In genomic region chr10:19874190-19874589, GRCh38 we compare ENCODE assay signal across 33 cellular contexts. TPM values are rescaled to one million over a fixed set of nuclear protein-coding genes. Genes with fewer than 3 reads are reported as not detected.
"Had no signal": no experiment of that assay in that cellular context is flagged by ENCODE, and none has a peak within 500 bp of the region (broad histone marks: within the 10 kb centered on the region; RNA-seq: fewer than 3 reads in every experiment).

No MANE protein-coding gene starts in this region.

- H3K4me3 ChIP-seq: ascending aorta had no signal

- H3K9me3 Mint-ChIP-seq: activated naive CD4-positive, alpha-beta T cell treated with anti-CD3 and anti-CD28 coated beads, Interleukin-2, amount 50 U/mL, for 24 hours; activated naive CD8-positive, alpha-beta T cell treated with anti-CD3 and anti-CD28 coated beads, Interleukin-2, amount 10 ng/mL, durations not matched to agents 7 days and 5 days; activated T-cell treated with anti-CD3 and anti-CD28 coated beads, Interleukin-2, amount 50 U/mL, for 24 hours; brain; T-helper 1 cell treated with Interleukin-12 subunit alpha and Interleukin-12 subunit beta and Interleukin-4 antibody, amounts not matched to agents 30 μg/mL and 1 μg/mL, for 36 hours had no signal

- DNase-seq: activated CD4-positive, alpha-beta memory T cell treated with anti-CD3 and anti-CD28 coated beads, Interleukin-2, amount 10 ng/mL, durations not matched to agents 7 days and 5 days; activated CD4-positive, alpha-beta T cell treated with anti-CD3 and anti-CD28 coated beads for 1 hour; activated CD4-positive, alpha-beta T cell treated with anti-CD3 and anti-CD28 coated beads for 36 hours; activated CD4-positive, alpha-beta T cell treated with anti-CD3 and anti-CD28 coated beads for 48 hours; activated CD4-positive, alpha-beta T cell treated with anti-CD3 and anti-CD28 coated beads, Interleukin-2, amount 10 ng/mL, durations not matched to agents 7 days and 5 days; activated CD4-positive, alpha-beta T cell treated with anti-CD3 and anti-CD28 coated beads, Interleukin-2, amount 50 U/mL, for 48 hours; activated CD4-positive, CD25-positive, alpha-beta regulatory T cell; activated CD8-positive, alpha-beta memory T cell treated with anti-CD3 and anti-CD28 coated beads for 24 hours; activated CD8-positive, alpha-beta memory T cell treated with anti-CD3 and anti-CD28 coated beads, Interleukin-2, amount 10 ng/mL, durations not matched to agents 7 days and 5 days; activated CD8-positive, alpha-beta memory T cell treated with anti-CD3 and anti-CD28 coated beads, Interleukin-2, amount 50 U/mL, for 48 hours; activated CD8-positive, alpha-beta T cell treated with anti-CD3 and anti-CD28 coated beads, Interleukin-2, amount 10 ng/mL, durations not matched to agents 7 days and 5 days; activated effector memory CD4-positive, alpha-beta T cell treated with Interleukin-2 at 50 U/mL for 16 hours; activated gamma-delta T cell; activated naive CD4-positive, alpha-beta T cell treated with anti-CD3 and anti-CD28 coated beads, Interleukin-2, amount 10 ng/mL, durations not matched to agents 7 days and 5 days; activated naive CD4-positive, alpha-beta T cell treated with Interleukin-2 at 50 U/mL for 16 hours; activated naive CD8-positive, alpha-beta T cell treated with anti-CD3 and anti-CD28 coated beads, Interleukin-2, amount 10 ng/mL, durations not matched to agents 7 days and 5 days; activated naive CD8-positive, alpha-beta T cell treated with anti-CD3 and anti-CD28 coated beads, Interleukin-2, amount 50 U/mL, for 24 hours; activated T-cell treated with anti-CD3 and anti-CD28 coated beads, Interleukin-2, amount 50 U/mL, for 24 hours; activated T-cell treated with anti-CD3 and anti-CD28 coated beads, Interleukin-2, amount 50 U/mL, for 48 hours; amygdala; anterior cingulate cortex; central memory CD4-positive, alpha-beta T cell; T-helper 1 cell; T-helper 2 cell; T-helper 9 cell had no signal

- H3K36me3 Mint-ChIP-seq: activated CD8-positive, alpha-beta memory T cell treated with anti-CD3 and anti-CD28 coated beads, Interleukin-2, amount 10 ng/mL, durations not matched to agents 7 days and 5 days; activated naive CD4-positive, alpha-beta T cell treated with anti-CD3 and anti-CD28 coated beads, Interleukin-2, amount 10 ng/mL, durations not matched to agents 7 days and 5 days; activated naive CD4-positive, alpha-beta T cell treated with anti-CD3 and anti-CD28 coated beads, Interleukin-2, amount 50 U/mL, for 24 hours; activated naive CD8-positive, alpha-beta T cell; activated naive CD8-positive, alpha-beta T cell treated with anti-CD3 and anti-CD28 coated beads, Interleukin-2, amount 10 ng/mL, durations not matched to agents 7 days and 5 days had no signal

- H3K36me3 ChIP-seq: ascending aorta had no signal

- H3K27ac ChIP-seq: VCaP had no signal

- H3K27me3 ChIP-seq: ascending aorta had no signal

- H3K9me3 ChIP-seq: ascending aorta had no signal

- H3K27me3 Mint-ChIP-seq: activated CD4-positive, alpha-beta memory T cell treated with anti-CD3 and anti-CD28 coated beads, Interleukin-2, amount 10 ng/mL, durations not matched to agents 7 days and 5 days; activated CD4-positive, alpha-beta T cell treated with anti-CD3 and anti-CD28 coated beads for 36 hours; activated CD4-positive, alpha-beta T cell treated with anti-CD3 and anti-CD28 coated beads, Interleukin-2, amount 10 ng/mL, durations not matched to agents 7 days and 5 days; activated CD8-positive, alpha-beta memory T cell treated with anti-CD3 and anti-CD28 coated beads, Interleukin-2, amount 10 ng/mL, durations not matched to agents 7 days and 5 days; activated naive CD4-positive, alpha-beta T cell treated with anti-CD3 and anti-CD28 coated beads, Interleukin-2, amount 10 ng/mL, durations not matched to agents 7 days and 5 days; activated naive CD4-positive, alpha-beta T cell treated with anti-CD3 and anti-CD28 coated beads, Interleukin-2, amount 50 U/mL, for 24 hours; activated naive CD8-positive, alpha-beta T cell; activated naive CD8-positive, alpha-beta T cell treated with anti-CD3 and anti-CD28 coated beads, Interleukin-2, amount 10 ng/mL, durations not matched to agents 7 days and 5 days; activated naive CD8-positive, alpha-beta T cell treated with anti-CD3 and anti-CD28 coated beads, Interleukin-2, amount 50 U/mL, for 24 hours; activated T-cell treated with anti-CD3 and anti-CD28 coated beads, Interleukin-2, amount 50 U/mL, for 24 hours; brain had no signal

- H3K4me1 Mint-ChIP-seq: activated CD4-positive, alpha-beta memory T cell treated with anti-CD3 and anti-CD28 coated beads, Interleukin-2, amount 10 ng/mL, durations not matched to agents 7 days and 5 days; activated CD4-positive, alpha-beta T cell treated with anti-CD3 and anti-CD28 coated beads for 36 hours; activated CD4-positive, alpha-beta T cell treated with anti-CD3 and anti-CD28 coated beads, Interleukin-2, amount 10 ng/mL, durations not matched to agents 7 days and 5 days; activated CD8-positive, alpha-beta memory T cell treated with anti-CD3 and anti-CD28 coated beads, Interleukin-2, amount 10 ng/mL, durations not matched to agents 7 days and 5 days; activated naive CD4-positive, alpha-beta T cell treated with anti-CD3 and anti-CD28 coated beads, Interleukin-2, amount 10 ng/mL, durations not matched to agents 7 days and 5 days; activated naive CD4-positive, alpha-beta T cell treated with anti-CD3 and anti-CD28 coated beads, Interleukin-2, amount 50 U/mL, for 24 hours; activated naive CD8-positive, alpha-beta T cell treated with anti-CD3 and anti-CD28 coated beads, Interleukin-2, amount 10 ng/mL, durations not matched to agents 7 days and 5 days; activated naive CD8-positive, alpha-beta T cell treated with anti-CD3 and anti-CD28 coated beads, Interleukin-2, amount 50 U/mL, for 24 hours had no signal

- H3K27ac Mint-ChIP-seq: activated CD4-positive, alpha-beta memory T cell treated with anti-CD3 and anti-CD28 coated beads, Interleukin-2, amount 10 ng/mL, durations not matched to agents 7 days and 5 days; activated CD4-positive, alpha-beta T cell treated with anti-CD3 and anti-CD28 coated beads for 36 hours; activated CD4-positive, alpha-beta T cell treated with anti-CD3 and anti-CD28 coated beads, Interleukin-2, amount 10 ng/mL, durations not matched to agents 7 days and 5 days; activated CD8-positive, alpha-beta memory T cell treated with anti-CD3 and anti-CD28 coated beads, Interleukin-2, amount 10 ng/mL, durations not matched to agents 7 days and 5 days; activated CD8-positive, alpha-beta T cell treated with anti-CD3 and anti-CD28 coated beads, Interleukin-2, amount 10 ng/mL, durations not matched to agents 7 days and 5 days; activated naive CD4-positive, alpha-beta T cell treated with anti-CD3 and anti-CD28 coated beads, Interleukin-2, amount 10 ng/mL, durations not matched to agents 7 days and 5 days; activated naive CD4-positive, alpha-beta T cell treated with anti-CD3 and anti-CD28 coated beads, Interleukin-2, amount 50 U/mL, for 24 hours; activated naive CD8-positive, alpha-beta T cell; activated naive CD8-positive, alpha-beta T cell treated with anti-CD3 and anti-CD28 coated beads, Interleukin-2, amount 10 ng/mL, durations not matched to agents 7 days and 5 days; activated naive CD8-positive, alpha-beta T cell treated with anti-CD3 and anti-CD28 coated beads, Interleukin-2, amount 50 U/mL, for 24 hours; activated T-cell treated with anti-CD3 and anti-CD28 coated beads, Interleukin-2, amount 50 U/mL, for 24 hours; activated T-helper 2 cell treated with anti-CD3 and anti-CD28 coated beads, Interferon-gamma antibody, Interleukin-2, Interleukin-4, amounts not matched to agents 10 μg/mL and 5 μg/mL and 100 μg/mL, durations not matched to agents 14 hours and 24 hours and 36 hours; brain; T-helper 1 cell treated with Interleukin-12 subunit alpha and Interleukin-12 subunit beta and Interleukin-4 antibody, amounts not matched to agents 30 μg/mL and 1 μg/mL, for 36 hours; T-helper 2 cell treated with Interferon-gamma antibody and Interleukin-4, amounts not matched to agents 5 μg/mL and 100 μg/mL, for 36 hours had no signal

- H3K4me3 Mint-ChIP-seq: activated CD4-positive, alpha-beta memory T cell treated with anti-CD3 and anti-CD28 coated beads, Interleukin-2, amount 10 ng/mL, durations not matched to agents 7 days and 5 days; activated CD4-positive, alpha-beta T cell treated with anti-CD3 and anti-CD28 coated beads for 36 hours; activated CD4-positive, alpha-beta T cell treated with anti-CD3 and anti-CD28 coated beads, Interleukin-2, amount 10 ng/mL, durations not matched to agents 7 days and 5 days; activated CD8-positive, alpha-beta memory T cell treated with anti-CD3 and anti-CD28 coated beads, Interleukin-2, amount 10 ng/mL, durations not matched to agents 7 days and 5 days; activated CD8-positive, alpha-beta T cell treated with anti-CD3 and anti-CD28 coated beads, Interleukin-2, amount 10 ng/mL, durations not matched to agents 7 days and 5 days; activated naive CD4-positive, alpha-beta T cell treated with anti-CD3 and anti-CD28 coated beads, Interleukin-2, amount 10 ng/mL, durations not matched to agents 7 days and 5 days; activated naive CD4-positive, alpha-beta T cell treated with anti-CD3 and anti-CD28 coated beads, Interleukin-2, amount 50 U/mL, for 24 hours; activated naive CD8-positive, alpha-beta T cell; activated naive CD8-positive, alpha-beta T cell treated with anti-CD3 and anti-CD28 coated beads, Interleukin-2, amount 10 ng/mL, durations not matched to agents 7 days and 5 days; activated naive CD8-positive, alpha-beta T cell treated with anti-CD3 and anti-CD28 coated beads, Interleukin-2, amount 50 U/mL, for 24 hours; activated T-cell treated with anti-CD3 and anti-CD28 coated beads, Interleukin-2, amount 50 U/mL, for 24 hours; brain; T-helper 1 cell treated with Interleukin-12 subunit alpha and Interleukin-12 subunit beta and Interleukin-4 antibody, amounts not matched to agents 30 μg/mL and 1 μg/mL, for 36 hours; T-helper 2 cell treated with Interferon-gamma antibody and Interleukin-4, amounts not matched to agents 5 μg/mL and 100 μg/mL, for 36 hours had no signal

RNA-seq across cellular contexts. Expression of gene PLXDC2, which starts 58.0 kb away (rescaled TPM):
- total RNA-seq: activated CD4-positive, alpha-beta memory T cell treated with anti-CD3 and anti-CD28 coated beads, Interleukin-2, amount 10 ng/mL, durations not matched to agents 7 days and 5 days; activated CD4-positive, alpha-beta T cell treated with anti-CD3 and anti-CD28 coated beads for 36 hours; activated CD4-positive, alpha-beta T cell treated with anti-CD3 and anti-CD28 coated beads, Interleukin-2, amount 10 ng/mL, durations not matched to agents 7 days and 5 days; activated T-helper 2 cell treated with anti-CD3 and anti-CD28 coated beads, Interferon-gamma antibody, Interleukin-2, Interleukin-4, amounts not matched to agents 10 μg/mL and 5 μg/mL and 100 μg/mL, durations not matched to agents 14 hours and 24 hours and 36 hours had no signal
